In the genomic region with DNA sequence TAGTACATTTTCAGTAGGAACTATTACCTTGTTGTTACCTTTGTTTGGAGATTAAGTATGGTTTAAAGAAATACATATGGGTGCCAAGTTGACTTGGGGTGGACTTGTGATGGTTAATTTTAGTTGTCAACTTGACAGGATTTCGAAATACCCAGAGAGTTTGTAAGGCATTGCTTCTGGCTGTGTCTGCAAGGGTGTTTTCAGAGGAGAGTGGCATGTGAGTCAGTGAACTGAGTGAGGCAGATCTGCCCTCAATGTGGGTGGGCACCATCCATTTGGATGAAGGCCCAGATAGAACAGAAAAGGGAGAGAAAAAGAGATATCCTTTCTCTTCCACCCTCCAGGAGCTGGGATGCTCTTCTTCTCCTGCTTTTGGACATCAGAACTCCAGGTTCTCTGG, we compare ENCODE assay signal across 27 cellular contexts.
DNase-seq lines count a peak whose midpoint lies in the region; ATAC-seq and TF ChIP-seq lines count a peak whose summit lies in the region.
"Had no signal": no experiment of that assay in that cellular context is flagged by ENCODE, and none has a peak within 500 bp of the region (broad histone marks: within the 10 kb centered on the region; RNA-seq: fewer than 3 reads in every experiment).

No MANE protein-coding gene starts in this region.

- in situ Hi-C loops in mammary epithelial cell (cut with MboI; ENCODE audit: low sequenced_read_pairs in 2 of 2) = no loop called here

- H3K4me2 ChIP-seq in mammary epithelial cell (ENCODE audit: insufficient read depth, low read depth, low read length) = no peak overlapping the region
- H3K4me2 ChIP-seq: BLaER1 treated with 17β-estradiol and CSF1 and Interleukin-3, amounts not matched to agents 10 nM and 100 nM had no signal

- no peaks in the 10 kb centered on the region for H3K36me3 ChIP-seq in mammary epithelial cell (ENCODE audit: insufficient read depth, low read length)
- no peaks in the 10 kb centered on the region for H3K36me3 ChIP-seq in spleen
- H3K36me3 ChIP-seq: BLaER1 treated with 17β-estradiol and CSF1 and Interleukin-3, amounts not matched to agents 10 nM and 100 nM; esophagus squamous epithelium; HAP-1; right lobe of liver; transverse colon had no signal

- H4K20me1 ChIP-seq in mammary epithelial cell (ENCODE audit: insufficient read depth, low read length) = no peaks in the 10 kb centered on the region
- H4K20me1 ChIP-seq: BLaER1 treated with 17β-estradiol and CSF1 and Interleukin-3, amounts not matched to agents 10 nM and 100 nM had no signal

- 0% methylated on average over 1 of the region's 1 CpG for WGBS in mammary epithelial cell (ENCODE audit: low coverage, missing lambda C conversion rate)
- WGBS in spleen, 5 donors = 15 to 43% (median 36%) methylated on average over 1 of the region's 1 CpG

- H3K9ac ChIP-seq in mammary epithelial cell (ENCODE audit: insufficient read depth, low read length) = no peak overlapping the region
- H3K9ac ChIP-seq: BLaER1 treated with 17β-estradiol and CSF1 and Interleukin-3, amounts not matched to agents 10 nM and 100 nM had no signal

- intact Hi-C loops in mammary epithelial cell (cut with micrococcal nuclease) = no loop called here
- intact Hi-C loops in spleen (cut with DNase I; ENCODE audit: low total_unique reads) = no loop called here
- intact Hi-C loops in left colon (cut with DNase I, micrococcal nuclease) = no loop called here

- no peak overlapping the region for H3K4me3 ChIP-seq in mammary epithelial cell (replicated peaks in 1 of 3; ENCODE audit: insufficient read depth in 1 of 3, low read depth in 2 of 3, low read length in 3 of 3)
- H3K4me3 ChIP-seq in foreskin fibroblast (ENCODE audit: low read depth in 1 of 2, low read length in 2 of 2) = no peak overlapping the region
- H3K4me3 ChIP-seq in spleen = no peak overlapping the region
- H3K4me3 ChIP-seq: BLaER1 treated with 17β-estradiol and CSF1 and Interleukin-3, amounts not matched to agents 10 nM and 100 nM; esophagus squamous epithelium; HAP-1; right lobe of liver; transverse colon had no signal

- H3K79me2 ChIP-seq in mammary epithelial cell (ENCODE audit: insufficient read depth, low read length) = no peaks in the 10 kb centered on the region

- no TSS peak for BruUV-seq in mammary epithelial cell (replicated peaks; lab: Mats Ljungman, UMichigan)

- H3K4me1 ChIP-seq in mammary epithelial cell (ENCODE audit: insufficient read depth, low read length) (no peaks in the 10 kb centered on the region), spleen (no peaks in the 10 kb centered on the region)
- H3K4me1 ChIP-seq: BLaER1 treated with 17β-estradiol and CSF1 and Interleukin-3, amounts not matched to agents 10 nM and 100 nM; esophagus squamous epithelium; HAP-1; right lobe of liver; transverse colon had no signal

- no peak for ATAC-seq in left colon
- ATAC-seq: left ventricle myocardium superior, right lobe of liver had no signal

- H3K9me3 ChIP-seq in mammary epithelial cell (replicated peaks; ENCODE audit: insufficient read depth, low read length) = no peaks in the 10 kb centered on the region
- no peaks in the 10 kb centered on the region for H3K9me3 ChIP-seq in spleen
- H3K9me3 ChIP-seq: BLaER1 treated with 17β-estradiol and CSF1 and Interleukin-3, amounts not matched to agents 10 nM and 100 nM; esophagus squamous epithelium; HAP-1; right lobe of liver; transverse colon had no signal

- no peaks in the 10 kb centered on the region for H3K27me3 ChIP-seq in mammary epithelial cell (ENCODE audit: insufficient read depth, low read length)
- H3K27me3 ChIP-seq in spleen (replicated peaks in 1 of 7) = no peaks in the 10 kb centered on the region
- H3K27me3 ChIP-seq: BLaER1 treated with 17β-estradiol and CSF1 and Interleukin-3, amounts not matched to agents 10 nM and 100 nM; right lobe of liver; transverse colon had no signal

- dilution Hi-C loops in mammary epithelial cell (cut with HindIII; ENCODE audit: low sequenced_read_pairs) = no loop called here

- CTCF ChIA-PET in mammary epithelial cell (lab: Charles Lee; ENCODE audit: low non-redundant PET) = no interaction called here

- no peak overlapping the region for H2AFZ ChIP-seq in mammary epithelial cell (ENCODE audit: low read depth, low read length)

- DNase-seq in MV-4-11 (lab: John Stamatoyannopoulos, UW) (peak; percentile 16), mammary epithelial cell (peak; percentile 50), foreskin fibroblast (peak; percentile 53 to 81), kidney glomerular epithelial cell (lab: John Stamatoyannopoulos, UW) (no peak), spleen (no peak), hypothalamus (lab: John Stamatoyannopoulos, UW) (no peak), left colon (no peak)
- DNase-seq: activated B cell treated with CpG ODN at 0.5 μM for 24 hours; activated CD4-positive, alpha-beta T cell treated with anti-CD3 and anti-CD28 coated beads, Interleukin-2, amount 50 U/mL, for 1 hour; activated effector memory CD4-positive, alpha-beta T cell treated with Interleukin-2 at 50 U/mL for 16 hours; activated T-cell treated with anti-CD3 and anti-CD28 coated beads, Interleukin-2, amount 50 U/mL, for 1 hour; COR-L47; esophagus squamous epithelium; left ventricle myocardium superior; naive B cell; NCI-H1048; NCI-H2107; NCI-H774; right lobe of liver; SIG-M5; stimulated activated CD4-positive, alpha-beta T cell treated with anti-CD3 and anti-CD28 coated beads, Interleukin-15, amount 100 ng/mL, for 24 hours; stimulated activated CD4-positive, alpha-beta T cell treated with anti-CD3 and anti-CD28 coated beads, Interleukin-4, amount 100 ng/mL, for 4 hours; SW 1271; T-helper 9 cell; transverse colon had no signal

- TF ChIP-seq POLR2A in spleen (IDR thresholded peaks at IDR 0.05) = no peak

- no peak overlapping the region for H3K27ac ChIP-seq in mammary epithelial cell (ENCODE audit: insufficient read depth, low read depth, low read length)
- H3K27ac ChIP-seq in spleen = no peak overlapping the region
- H3K27ac ChIP-seq: BLaER1 treated with 17β-estradiol and CSF1 and Interleukin-3, amounts not matched to agents 10 nM and 100 nM; esophagus squamous epithelium; right lobe of liver; transverse colon had no signal

- TF ChIP-seq CTCF in mammary epithelial cell (conservative IDR thresholded peaks at IDR 0.05 in 1 of 2, IDR thresholded peaks at IDR 0.05 in 1 of 2; ENCODE audit: extremely low read depth in 1 of 2, insufficient read depth in 1 of 2, low read depth in 1 of 2, low read length in 2 of 2) = no peak
- TF ChIP-seq CTCF in foreskin fibroblast (IDR thresholded peaks at IDR 0.05; ENCODE audit: low read depth, low read length) = no peak
- TF ChIP-seq CTCF in spleen (IDR thresholded peaks at IDR 0.05 in 8 of 11, conservative IDR thresholded peaks at IDR 0.05 in 3 of 11) = no peak

Comparison
In these comparisons a context has a peak if more than half of its experiments do, and no peak if none do; other contexts are left out.
1. DNase-seq: peak in MV-4-11 (single experiment), mammary epithelial cell (single experiment) and foreskin fibroblast (2 of 2); none in kidney glomerular epithelial cell (single experiment), spleen (single experiment), hypothalamus (0 of 51) and left colon (0 of 2).